In the genomic region with DNA sequence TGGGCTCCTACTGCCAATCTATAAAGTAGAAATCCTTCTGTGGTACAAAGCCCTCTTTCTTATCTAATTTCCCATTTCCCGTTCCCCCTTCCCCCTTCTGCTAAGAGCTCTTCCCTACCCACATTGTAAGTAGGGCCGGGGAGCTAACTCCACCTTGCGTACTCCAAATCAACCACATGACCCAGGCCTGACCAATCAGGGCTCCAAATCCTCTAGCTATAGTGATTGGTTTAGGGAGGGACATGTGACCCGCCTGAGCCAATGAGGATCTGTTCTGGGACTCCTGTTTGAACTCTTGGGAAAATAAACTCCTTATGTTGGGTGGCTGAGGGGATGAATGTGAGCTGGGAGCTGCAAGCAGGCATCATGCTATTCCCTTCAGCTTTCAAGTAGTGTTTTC, we compare ENCODE assay signal across 1 cellular context.
TF ChIP-seq lines count a peak whose summit lies in the region.

No MANE protein-coding gene starts in this region.

TF ChIP-seq in H1, 55 proteins besides CTCF, POLR2A, EP300 and RAD21:
- TF ChIP-seq TAF1 (IDR thresholded peaks at IDR 0.05; ENCODE audit: low read depth, low read length): no peak
- no peak for TF ChIP-seq NANOG (IDR thresholded peaks at IDR 0.05; ENCODE audit: insufficient read depth, low read depth, low read length, poor library complexity, severe bottlenecking)
- TF ChIP-seq SUZ12 (IDR thresholded peaks at IDR 0.05; ENCODE audit: low read length): no peak
- TF ChIP-seq SP2 (IDR thresholded peaks at IDR 0.05; ENCODE audit: low read length): no peak
- TF ChIP-seq BRCA1 (IDR thresholded peaks at IDR 0.05; ENCODE audit: low read depth, low read length): no peak
- TF ChIP-seq CHD2 (IDR thresholded peaks at IDR 0.05; ENCODE audit: low read length): peak; percentile 48; the same call in 1 of the 2 replicates
- no peak for TF ChIP-seq TAF7 (optimal IDR thresholded peaks at IDR 0.05; ENCODE audit: borderline replicate concordance, low read depth, low read length)
- TF ChIP-seq SP1 (IDR thresholded peaks at IDR 0.05; ENCODE audit: low read depth, low read length): peak; percentile 64; the same call in 1 of the 2 replicates
- TF ChIP-seq BCL11A (IDR thresholded peaks at IDR 0.05; ENCODE audit: low read depth in 2 of 2, low read length in 2 of 2): no peak
- no peak for TF ChIP-seq SIRT6 (IDR thresholded peaks at IDR 0.05; ENCODE audit: low read length)
- no peak for TF ChIP-seq NRF1 (IDR thresholded peaks at IDR 0.05; ENCODE audit: low read depth, low read length)
- TF ChIP-seq, protein P1, sequence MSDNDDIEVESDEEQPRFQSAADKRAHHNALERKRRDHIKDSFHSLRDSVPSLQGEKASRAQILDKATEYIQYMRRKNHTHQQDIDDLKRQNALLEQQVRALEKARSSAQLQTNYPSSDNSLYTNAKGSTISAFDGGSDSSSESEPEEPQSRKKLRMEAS (IDR thresholded peaks at IDR 0.05): no peak
- TF ChIP-seq, protein P2, sequence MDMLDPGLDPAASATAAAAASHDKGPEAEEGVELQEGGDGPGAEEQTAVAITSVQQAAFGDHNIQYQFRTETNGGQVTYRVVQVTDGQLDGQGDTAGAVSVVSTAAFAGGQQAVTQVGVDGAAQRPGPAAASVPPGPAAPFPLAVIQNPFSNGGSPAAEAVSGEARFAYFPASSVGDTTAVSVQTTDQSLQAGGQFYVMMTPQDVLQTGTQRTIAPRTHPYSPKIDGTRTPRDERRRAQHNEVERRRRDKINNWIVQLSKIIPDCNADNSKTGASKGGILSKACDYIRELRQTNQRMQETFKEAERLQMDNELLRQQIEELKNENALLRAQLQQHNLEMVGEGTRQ (IDR thresholded peaks at IDR 0.05; ENCODE audit: low read length): peak; percentile 94
- no peak for TF ChIP-seq HDAC6 (IDR thresholded peaks at IDR 0.05; ENCODE audit: low read depth, low read length)
- TF ChIP-seq BACH1 (IDR thresholded peaks at IDR 0.05; ENCODE audit: low read length): no peak
- TF ChIP-seq, protein P3, sequence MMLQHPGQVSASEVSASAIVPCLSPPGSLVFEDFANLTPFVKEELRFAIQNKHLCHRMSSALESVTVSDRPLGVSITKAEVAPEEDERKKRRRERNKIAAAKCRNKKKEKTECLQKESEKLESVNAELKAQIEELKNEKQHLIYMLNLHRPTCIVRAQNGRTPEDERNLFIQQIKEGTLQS (IDR thresholded peaks at IDR 0.05; ENCODE audit: insufficient read depth, low read depth, low read length): peak; percentile 85
- no peak for TF ChIP-seq KDM1A (IDR thresholded peaks at IDR 0.05; ENCODE audit: borderline replicate concordance, low read length)
- TF ChIP-seq JUND (IDR thresholded peaks at IDR 0.05; ENCODE audit: low read length): no peak
- TF ChIP-seq RXRA (IDR thresholded peaks at IDR 0.05; ENCODE audit: insufficient read depth, low read depth, low read length): no peak
- TF ChIP-seq, protein P4, sequence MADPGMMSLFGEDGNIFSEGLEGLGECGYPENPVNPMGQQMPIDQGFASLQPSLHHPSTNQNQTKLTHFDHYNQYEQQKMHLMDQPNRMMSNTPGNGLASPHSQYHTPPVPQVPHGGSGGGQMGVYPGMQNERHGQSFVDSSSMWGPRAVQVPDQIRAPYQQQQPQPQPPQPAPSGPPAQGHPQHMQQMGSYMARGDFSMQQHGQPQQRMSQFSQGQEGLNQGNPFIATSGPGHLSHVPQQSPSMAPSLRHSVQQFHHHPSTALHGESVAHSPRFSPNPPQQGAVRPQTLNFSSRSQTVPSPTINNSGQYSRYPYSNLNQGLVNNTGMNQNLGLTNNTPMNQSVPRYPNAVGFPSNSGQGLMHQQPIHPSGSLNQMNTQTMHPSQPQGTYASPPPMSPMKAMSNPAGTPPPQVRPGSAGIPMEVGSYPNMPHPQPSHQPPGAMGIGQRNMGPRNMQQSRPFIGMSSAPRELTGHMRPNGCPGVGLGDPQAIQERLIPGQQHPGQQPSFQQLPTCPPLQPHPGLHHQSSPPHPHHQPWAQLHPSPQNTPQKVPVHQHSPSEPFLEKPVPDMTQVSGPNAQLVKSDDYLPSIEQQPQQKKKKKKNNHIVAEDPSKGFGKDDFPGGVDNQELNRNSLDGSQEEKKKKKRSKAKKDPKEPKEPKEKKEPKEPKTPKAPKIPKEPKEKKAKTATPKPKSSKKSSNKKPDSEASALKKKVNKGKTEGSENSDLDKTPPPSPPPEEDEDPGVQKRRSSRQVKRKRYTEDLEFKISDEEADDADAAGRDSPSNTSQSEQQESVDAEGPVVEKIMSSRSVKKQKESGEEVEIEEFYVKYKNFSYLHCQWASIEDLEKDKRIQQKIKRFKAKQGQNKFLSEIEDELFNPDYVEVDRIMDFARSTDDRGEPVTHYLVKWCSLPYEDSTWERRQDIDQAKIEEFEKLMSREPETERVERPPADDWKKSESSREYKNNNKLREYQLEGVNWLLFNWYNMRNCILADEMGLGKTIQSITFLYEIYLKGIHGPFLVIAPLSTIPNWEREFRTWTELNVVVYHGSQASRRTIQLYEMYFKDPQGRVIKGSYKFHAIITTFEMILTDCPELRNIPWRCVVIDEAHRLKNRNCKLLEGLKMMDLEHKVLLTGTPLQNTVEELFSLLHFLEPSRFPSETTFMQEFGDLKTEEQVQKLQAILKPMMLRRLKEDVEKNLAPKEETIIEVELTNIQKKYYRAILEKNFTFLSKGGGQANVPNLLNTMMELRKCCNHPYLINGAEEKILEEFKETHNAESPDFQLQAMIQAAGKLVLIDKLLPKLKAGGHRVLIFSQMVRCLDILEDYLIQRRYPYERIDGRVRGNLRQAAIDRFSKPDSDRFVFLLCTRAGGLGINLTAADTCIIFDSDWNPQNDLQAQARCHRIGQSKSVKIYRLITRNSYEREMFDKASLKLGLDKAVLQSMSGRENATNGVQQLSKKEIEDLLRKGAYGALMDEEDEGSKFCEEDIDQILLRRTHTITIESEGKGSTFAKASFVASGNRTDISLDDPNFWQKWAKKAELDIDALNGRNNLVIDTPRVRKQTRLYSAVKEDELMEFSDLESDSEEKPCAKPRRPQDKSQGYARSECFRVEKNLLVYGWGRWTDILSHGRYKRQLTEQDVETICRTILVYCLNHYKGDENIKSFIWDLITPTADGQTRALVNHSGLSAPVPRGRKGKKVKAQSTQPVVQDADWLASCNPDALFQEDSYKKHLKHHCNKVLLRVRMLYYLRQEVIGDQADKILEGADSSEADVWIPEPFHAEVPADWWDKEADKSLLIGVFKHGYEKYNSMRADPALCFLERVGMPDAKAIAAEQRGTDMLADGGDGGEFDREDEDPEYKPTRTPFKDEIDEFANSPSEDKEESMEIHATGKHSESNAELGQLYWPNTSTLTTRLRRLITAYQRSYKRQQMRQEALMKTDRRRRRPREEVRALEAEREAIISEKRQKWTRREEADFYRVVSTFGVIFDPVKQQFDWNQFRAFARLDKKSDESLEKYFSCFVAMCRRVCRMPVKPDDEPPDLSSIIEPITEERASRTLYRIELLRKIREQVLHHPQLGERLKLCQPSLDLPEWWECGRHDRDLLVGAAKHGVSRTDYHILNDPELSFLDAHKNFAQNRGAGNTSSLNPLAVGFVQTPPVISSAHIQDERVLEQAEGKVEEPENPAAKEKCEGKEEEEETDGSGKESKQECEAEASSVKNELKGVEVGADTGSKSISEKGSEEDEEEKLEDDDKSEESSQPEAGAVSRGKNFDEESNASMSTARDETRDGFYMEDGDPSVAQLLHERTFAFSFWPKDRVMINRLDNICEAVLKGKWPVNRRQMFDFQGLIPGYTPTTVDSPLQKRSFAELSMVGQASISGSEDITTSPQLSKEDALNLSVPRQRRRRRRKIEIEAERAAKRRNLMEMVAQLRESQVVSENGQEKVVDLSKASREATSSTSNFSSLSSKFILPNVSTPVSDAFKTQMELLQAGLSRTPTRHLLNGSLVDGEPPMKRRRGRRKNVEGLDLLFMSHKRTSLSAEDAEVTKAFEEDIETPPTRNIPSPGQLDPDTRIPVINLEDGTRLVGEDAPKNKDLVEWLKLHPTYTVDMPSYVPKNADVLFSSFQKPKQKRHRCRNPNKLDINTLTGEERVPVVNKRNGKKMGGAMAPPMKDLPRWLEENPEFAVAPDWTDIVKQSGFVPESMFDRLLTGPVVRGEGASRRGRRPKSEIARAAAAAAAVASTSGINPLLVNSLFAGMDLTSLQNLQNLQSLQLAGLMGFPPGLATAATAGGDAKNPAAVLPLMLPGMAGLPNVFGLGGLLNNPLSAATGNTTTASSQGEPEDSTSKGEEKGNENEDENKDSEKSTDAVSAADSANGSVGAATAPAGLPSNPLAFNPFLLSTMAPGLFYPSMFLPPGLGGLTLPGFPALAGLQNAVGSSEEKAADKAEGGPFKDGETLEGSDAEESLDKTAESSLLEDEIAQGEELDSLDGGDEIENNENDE (IDR thresholded peaks at IDR 0.05; ENCODE audit: insufficient replicate concordance, low read length): no peak
- TF ChIP-seq TEAD4 (IDR thresholded peaks at IDR 0.05; ENCODE audit: low read depth, low read length): no peak
- no peak for TF ChIP-seq RNF2 (IDR thresholded peaks at IDR 0.05; ENCODE audit: borderline replicate concordance, low read depth, low read length, missing control alignments, poor library complexity, severe bottlenecking)
- no peak for TF ChIP-seq CTBP2 (IDR thresholded peaks at IDR 0.05; ENCODE audit: borderline replicate concordance, insufficient read depth, insufficient read length, low read length)
TF ChIP-seq in H1: peak in this region for 4.
